20 cellular contexts compared by ENCODE assay signal in the genomic region with DNA sequence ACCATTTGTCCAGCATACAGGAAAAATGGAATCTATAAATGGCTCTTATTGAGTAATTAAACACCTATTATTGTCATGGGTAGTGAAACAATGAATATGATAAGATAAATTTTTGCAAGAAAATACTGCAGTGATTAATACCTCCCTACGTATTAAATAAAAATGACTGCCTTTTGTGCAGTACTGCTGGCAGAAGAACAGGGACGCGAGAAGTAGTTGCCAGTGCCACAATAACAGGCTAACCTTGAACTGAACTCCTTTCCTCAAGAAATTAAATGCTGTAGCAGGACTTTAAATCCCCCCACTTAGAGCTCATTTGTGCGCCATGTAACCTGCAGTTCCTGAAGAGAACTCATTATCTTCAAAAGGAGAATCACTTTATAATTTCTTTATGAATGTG. TPM values are rescaled to one million over a fixed set of nuclear protein-coding genes. Genes with fewer than 3 reads are reported as not detected.
DNase-seq lines count a peak whose midpoint lies in the region; ATAC-seq and TF ChIP-seq lines count a peak whose summit lies in the region.
"Had no signal": no experiment of that assay in that cellular context is flagged by ENCODE, and none has a peak within 500 bp of the region (broad histone marks: within the 10 kb centered on the region; RNA-seq: fewer than 3 reads in every experiment).

No MANE protein-coding gene starts in this region.

- intact Hi-C loops in Right ventricle myocardium superior (cut with DNase I) (no loop called here), right cardiac atrium (cut with DNase I) (no loop called here)

- H3K4me1 ChIP-seq in right cardiac atrium (ENCODE audit: control insufficient read depth, insufficient read depth, low read length) (peaks cover 10% of the 10 kb centered on the region), thoracic aorta (ENCODE audit: control insufficient read depth in 1 of 2, low read depth in 2 of 2) (peaks cover 30 to 61% of the 10 kb centered on the region in 2 donors)
- H3K4me1 ChIP-seq: BLaER1, Peyer's patch had no signal

- WGBS in right cardiac atrium, result 46% methylated on average over 4 of the region's 4 CpGs

- DNase-seq in Right ventricle myocardium superior, result no peak
- DNase-seq in right cardiac atrium, result no peak
- peak; percentile 45 for DNase-seq in NCI-H69 (lab: John Stamatoyannopoulos, UW)
- peak; percentile 47 for DNase-seq in globus pallidus (ENCODE audit: low spot score)
- no peak for DNase-seq in thoracic aorta (ENCODE audit: low spot score)
- DNase-seq in activated CD4-positive, alpha-beta T cell treated with anti-CD3 and anti-CD28 coated beads, Interleukin-2, amount 50 U/mL, for 1 hour, result no peak
- DNase-seq: CD4-positive, CD25-positive, alpha-beta regulatory T cell; Kasumi-1; NCI-H1092 treated with DMSO at 0.1 percent for 48 hours; NCI-H1436; NCI-H187; NCI-H2081 treated with DMSO at 0.1 percent for 48 hours; NCI-H446 treated with DMSO at 0.1 percent for 48 hours; NCI-H526; OCI-M1; Peyer's patch; SK-N-SH had no signal

- ATAC-seq in Right ventricle myocardium superior (ENCODE audit: poor library complexity), result peak; percentile 71
- no peak for ATAC-seq in right cardiac atrium
- ATAC-seq in thoracic aorta (ENCODE audit: insufficient number of reproducible peaks, low FRiP score, low read depth), result no peak
- no peak for ATAC-seq in HG02973 (IDR thresholded peaks at IDR 0.05; ENCODE audit: unreplicated experiment)
- ATAC-seq: K562 had no signal

- no peaks in the 10 kb centered on the region for H3K27me3 ChIP-seq in right cardiac atrium (ENCODE audit: control insufficient read depth, insufficient read depth)
- no peaks in the 10 kb centered on the region for H3K27me3 ChIP-seq in thoracic aorta (replicated peaks; ENCODE audit: insufficient read depth)
- H3K27me3 ChIP-seq: BLaER1, Peyer's patch had no signal

- no peak for TF ChIP-seq CTCF in thoracic aorta (IDR thresholded peaks at IDR 0.05)

- H3K36me3 ChIP-seq in thoracic aorta, result no peaks in the 10 kb centered on the region
- H3K36me3 ChIP-seq: BLaER1, Peyer's patch had no signal

- H3K27ac ChIP-seq in right cardiac atrium (ENCODE audit: low read length), result no peak overlapping the region
- peak overlapping the region in 1 of 2 donors; percentile 10 for H3K27ac ChIP-seq in thoracic aorta
- H3K27ac ChIP-seq: BLaER1, Peyer's patch had no signal

- H3K9me3 ChIP-seq in right cardiac atrium (ENCODE audit: control insufficient read depth, low read length) (no peaks in the 10 kb centered on the region), thoracic aorta (no peaks in the 10 kb centered on the region)
- H3K9me3 ChIP-seq: BLaER1, Peyer's patch, SK-N-SH had no signal

- H3K4me3 ChIP-seq in right cardiac atrium (ENCODE audit: low read length), result no peak overlapping the region
- H3K4me3 ChIP-seq in thoracic aorta, result peak overlapping the region; percentile 44
- H3K4me3 ChIP-seq: BLaER1, K562, Peyer's patch had no signal

RNA-seq across cellular contexts. Expression of gene FIGN, which starts 24.6 kb away (rescaled TPM):
- 13.5 TPM for total RNA-seq in Right ventricle myocardium superior
- total RNA-seq in right cardiac atrium, result 10 to 100 TPM in 2 of 4 donors, 1 to 10 TPM in 2; 9.5 to 13.8 (median 11.6) TPM
- polyA plus RNA-seq in right cardiac atrium, result 2.7 TPM
- 10 to 100 TPM; 10.8 to 21.2 TPM for total RNA-seq in thoracic aorta
- total RNA-seq: CD4-positive, CD25-positive, alpha-beta regulatory T cell had no signal
- polyA plus RNA-seq: CD4-positive, CD25-positive, alpha-beta regulatory T cell; K562 had no signal

Comparison
In these comparisons a context has a peak if more than half of its experiments do, and no peak if none do; other contexts are left out.
1. DNase-seq: peak in NCI-H69 (single experiment) and globus pallidus (single experiment); none in Right ventricle myocardium superior (single experiment), right cardiac atrium (0 of 3), thoracic aorta (single experiment) and activated CD4-positive, alpha-beta T cell treated with anti-CD3 and anti-CD28 coated beads, Interleukin-2, amount 50 U/mL, for 1 hour (single experiment).